ENCODE assay signal across 8 cellular contexts in genomic region chr2:216694201-216694825, GRCh38. TPM values are rescaled to one million over a fixed set of nuclear protein-coding genes. Genes with fewer than 3 reads are reported as not detected.
A peak's percentile ranks its signal among the peaks of the same experiment; 100 is the strongest.
DNase-seq lines count a peak whose midpoint lies in the region; ATAC-seq and TF ChIP-seq lines count a peak whose summit lies in the region.

No MANE protein-coding gene starts in this region.

- no peaks in the 10 kb centered on the region for H3K9me3 ChIP-seq in CD8-positive, alpha-beta T cell (ENCODE audit: low read length)
- peaks cover 0 to 3% (median 0%) of the 10 kb centered on the region in 4 donors for H3K9me3 ChIP-seq in esophagus muscularis mucosa

- peak in 4 of 7 experiments; percentile 23 to 57 (median 48) for DNase-seq in CD8-positive, alpha-beta T cell
- peak; percentile 46 for DNase-seq in NB4 (ENCODE audit: low read depth)
- peak; percentile 72 for DNase-seq in activated CD8-positive, alpha-beta memory T cell treated with anti-CD3 and anti-CD28 coated beads for 24 hours
- DNase-seq in esophagus muscularis mucosa (ENCODE audit: extremely low spot score) = no peak
- DNase-seq in naive B cell = no peak
- peak; percentile 80 for DNase-seq in type B pancreatic cell (ENCODE audit: extremely low spot score, unreplicated experiment)

- H3K4me1 ChIP-seq in CD8-positive, alpha-beta T cell (ENCODE audit: insufficient read depth, low read length) = peaks cover 38% of the 10 kb centered on the region
- H3K4me1 ChIP-seq in esophagus muscularis mucosa = peaks cover 48 to 98% (median 92%) of the 10 kb centered on the region in 4 donors

- TF ChIP-seq POLR2A in NB4 (IDR thresholded peaks at IDR 0.05; ENCODE audit: extremely low read depth, insufficient read length) = no peak
- TF ChIP-seq POLR2A in esophagus muscularis mucosa (IDR thresholded peaks at IDR 0.05; ENCODE audit: low read depth) = no peak

- CTCF ChIA-PET in CD8-positive, alpha-beta T cell (lab: Charles Lee) = interaction anchor here (1.0 to 1.5 kb wide), 5 partner anchors 11 to 1062 kb away, joined by 3 to 6 read pairs (median 4); no protein-coding TSS in a partner anchor

- peak; percentile 22 for ATAC-seq in CD8-positive, alpha-beta T cell
- ATAC-seq in naive B cell (ENCODE audit: low read depth in 2 of 2) (no peak), GM19035 (IDR thresholded peaks at IDR 0.05; ENCODE audit: unreplicated experiment) (no peak), HG03025 (IDR thresholded peaks at IDR 0.05; ENCODE audit: low FRiP score, unreplicated experiment) (no peak)

- peaks cover 34% of the 10 kb centered on the region for H3K4me1 Mint-ChIP-seq in CD8-positive, alpha-beta T cell (ENCODE audit: low read depth)
- H3K4me1 Mint-ChIP-seq in naive B cell (peaks cover 20 to 34% (median 29%) of the 10 kb centered on the region in 3 donors), type B pancreatic cell (ENCODE audit: unreplicated experiment) (peaks cover 42% of the 10 kb centered on the region)

- peak overlapping the region; percentile 84 for H3K4me3 Mint-ChIP-seq in CD8-positive, alpha-beta T cell
- peak overlapping the region; percentile 0 to 70 (median 48) for H3K4me3 Mint-ChIP-seq in naive B cell
- peak overlapping the region; percentile 92 for H3K4me3 Mint-ChIP-seq in type B pancreatic cell

- H3K36me3 ChIP-seq in CD8-positive, alpha-beta T cell (ENCODE audit: insufficient read depth, low read length) = no peaks in the 10 kb centered on the region
- H3K36me3 ChIP-seq in esophagus muscularis mucosa = peaks cover 0 to 4% (median 0%) of the 10 kb centered on the region in 4 donors

- TF ChIP-seq EP300 in esophagus muscularis mucosa (IDR thresholded peaks at IDR 0.05) = no peak

- no peak overlapping the region for H3K27ac Mint-ChIP-seq in CD8-positive, alpha-beta T cell
- H3K27ac Mint-ChIP-seq in naive B cell (no peak overlapping the region), type B pancreatic cell (peak overlapping the region; percentile 82)

- H3K4me3 ChIP-seq in CD8-positive, alpha-beta T cell (ENCODE audit: low read depth, low read length) = peak overlapping the region; percentile 45
- H3K4me3 ChIP-seq in NB4 (ENCODE audit: low read depth, low read length) (no peak overlapping the region), esophagus muscularis mucosa (peak overlapping the region; percentile 70 to 77 (median 74))

- H3K9me3 Mint-ChIP-seq in CD8-positive, alpha-beta T cell = no peaks in the 10 kb centered on the region
- peaks cover 0 to 1% (median 0%) of the 10 kb centered on the region in 7 donors for H3K9me3 Mint-ChIP-seq in naive B cell
- no peaks in the 10 kb centered on the region for H3K9me3 Mint-ChIP-seq in type B pancreatic cell

- no peak for TF ChIP-seq CTCF in CD8-positive, alpha-beta T cell (IDR thresholded peaks at IDR 0.05)
- no peak for TF ChIP-seq CTCF in NB4 (IDR thresholded peaks at IDR 0.05; ENCODE audit: low read depth, low read length)
- no peak for TF ChIP-seq CTCF in esophagus muscularis mucosa (IDR thresholded peaks at IDR 0.05)
- peak; percentile 32 for TF ChIP-seq CTCF in type B pancreatic cell (conservative IDR thresholded peaks at IDR 0.05)

- POLR2A ChIA-PET in CD8-positive, alpha-beta T cell (lab: Charles Lee) = no interaction called here

- WGBS in esophagus muscularis mucosa = 1% methylated on average over 24 of the region's 56 CpGs

- H3K27me3 ChIP-seq in CD8-positive, alpha-beta T cell (ENCODE audit: insufficient read depth, low read length) = peaks cover 15% of the 10 kb centered on the region
- peaks cover 0 to 12% (median 0%) of the 10 kb centered on the region in 4 donors for H3K27me3 ChIP-seq in esophagus muscularis mucosa

- H3K36me3 Mint-ChIP-seq in CD8-positive, alpha-beta T cell = no peaks in the 10 kb centered on the region
- peaks cover 0 to 8% of the 10 kb centered on the region in 2 donors for H3K36me3 Mint-ChIP-seq in naive B cell
- no peaks in the 10 kb centered on the region for H3K36me3 Mint-ChIP-seq in type B pancreatic cell

- intact Hi-C loops in CD8-positive, alpha-beta T cell (cut with DNase I, micrococcal nuclease) = loop anchor here in 1 of 2 experiments (10.0 kb wide), 1 partner anchor 470 kb away; no protein-coding TSS in a partner anchor
- intact Hi-C loops in esophagus muscularis mucosa (cut with DNase I) = loop anchor here (5.0 to 10.0 kb wide), 4 partner anchors 560 to 1018 kb away; no protein-coding TSS in a partner anchor

- H3K27me3 Mint-ChIP-seq in CD8-positive, alpha-beta T cell (ENCODE audit: low read depth) = peaks cover 64% of the 10 kb centered on the region
- H3K27me3 Mint-ChIP-seq in naive B cell (peaks cover 58 to 83% (median 81%) of the 10 kb centered on the region in 3 donors), type B pancreatic cell (peaks cover 30% of the 10 kb centered on the region)

- no peak overlapping the region for H3K27ac ChIP-seq in CD8-positive, alpha-beta T cell (ENCODE audit: low read depth, low read length)
- peak overlapping the region; percentile 84 to 94 (median 88) for H3K27ac ChIP-seq in esophagus muscularis mucosa (replicated peaks in 1 of 4)

RNA-seq across cellular contexts. Expression of gene IGFBP5, which starts 1.0 kb away (rescaled TPM):
- total RNA-seq in CD8-positive, alpha-beta T cell = not detected
- total RNA-seq in esophagus muscularis mucosa (1,000 to 10,000 TPM in 1 of 4 donors, 100 to 1,000 TPM in 3; 547 to 1,471 (median 705) TPM), type B pancreatic cell (ENCODE audit: low replicate concordance) (51.0 and 245 TPM in 2 replicates)
- polyA plus RNA-seq in naive B cell (ENCODE audit: low read depth in 6 of 6) = not detected

Comparison
In these comparisons a context has a peak if more than half of its experiments do, and no peak if none do; other contexts are left out.
1. DNase-seq: peak in CD8-positive, alpha-beta T cell (4 of 7), NB4 (single experiment), activated CD8-positive, alpha-beta memory T cell treated with anti-CD3 and anti-CD28 coated beads for 24 hours (single experiment) and type B pancreatic cell (single experiment); none in esophagus muscularis mucosa (single experiment) and naive B cell (single experiment).
2. RNA of gene IGFBP5, which starts 1.0 kb away (total RNA-seq): 547 to 1,471 TPM in esophagus muscularis mucosa and 51.0 to 245 TPM in type B pancreatic cell; not detected in CD8-positive, alpha-beta T cell; every median in the first group is over 10 times any median in the second.
3. Peak in every context shown above with its lines, with median percentiles within 50 percentile points of each other: H3K4me3 Mint-ChIP-seq.